20 cellular contexts compared by ENCODE assay signal in genomic region chr19:21362291-21362690, GRCh38.
"Had no signal": no experiment of that assay in that cellular context is flagged by ENCODE, and none has a peak within 500 bp of the region (broad histone marks: within the 10 kb centered on the region; RNA-seq: fewer than 3 reads in every experiment).

No MANE protein-coding gene starts in this region.

- H3K4me3 ChIP-seq: colonic mucosa, suprapubic skin, upper lobe of right lung had no signal

- H3K4me1 ChIP-seq: colonic mucosa, foreskin keratinocyte, upper lobe of right lung had no signal

- H3K4me3 Mint-ChIP-seq: activated CD8-positive, alpha-beta memory T cell treated with anti-CD3 and anti-CD28 coated beads, Interleukin-2, amount 10 ng/mL, durations not matched to agents 7 days and 5 days; activated naive CD4-positive, alpha-beta T cell treated with anti-CD3 and anti-CD28 coated beads, Interleukin-2, amount 50 U/mL, for 24 hours; activated T-cell treated with anti-CD3 and anti-CD28 coated beads, Interleukin-2, amount 50 U/mL, for 24 hours; stimulated activated naive CD8-positive, alpha-beta T cell treated with anti-CD3 and anti-CD28 coated beads, Interleukin-15, Interleukin-2, amounts not matched to agents 100 ng/mL and 50 ng/mL, for 24 hours had no signal

- H3K9me3 ChIP-seq: colonic mucosa, suprapubic skin, upper lobe of right lung had no signal

- H3K27me3 Mint-ChIP-seq: activated CD8-positive, alpha-beta memory T cell treated with anti-CD3 and anti-CD28 coated beads, Interleukin-2, amount 10 ng/mL, durations not matched to agents 7 days and 5 days; activated naive CD4-positive, alpha-beta T cell treated with anti-CD3 and anti-CD28 coated beads, Interleukin-2, amount 50 U/mL, for 24 hours; activated T-cell treated with anti-CD3 and anti-CD28 coated beads, Interleukin-2, amount 50 U/mL, for 24 hours; stimulated activated naive CD8-positive, alpha-beta T cell treated with anti-CD3 and anti-CD28 coated beads, Interleukin-15, Interleukin-2, amounts not matched to agents 100 ng/mL and 50 ng/mL, for 24 hours had no signal

- H3K27ac ChIP-seq: colonic mucosa, foreskin keratinocyte, suprapubic skin, upper lobe of right lung had no signal

- H3K27ac Mint-ChIP-seq: activated CD8-positive, alpha-beta memory T cell treated with anti-CD3 and anti-CD28 coated beads, Interleukin-2, amount 10 ng/mL, durations not matched to agents 7 days and 5 days; activated naive CD4-positive, alpha-beta T cell treated with anti-CD3 and anti-CD28 coated beads, Interleukin-2, amount 50 U/mL, for 24 hours; activated T-cell treated with anti-CD3 and anti-CD28 coated beads, Interleukin-2, amount 50 U/mL, for 24 hours; immature natural killer cell; natural killer cell; stimulated activated naive CD8-positive, alpha-beta T cell treated with anti-CD3 and anti-CD28 coated beads, Interleukin-15, Interleukin-2, amounts not matched to agents 100 ng/mL and 50 ng/mL, for 24 hours had no signal

- H3K9me3 Mint-ChIP-seq: natural killer cell; stimulated activated naive CD8-positive, alpha-beta T cell treated with anti-CD3 and anti-CD28 coated beads, Interleukin-15, Interleukin-2, amounts not matched to agents 100 ng/mL and 50 ng/mL, for 24 hours had no signal

- H3K36me3 ChIP-seq: colonic mucosa, upper lobe of right lung had no signal

- H3K27me3 ChIP-seq: colonic mucosa, foreskin keratinocyte, suprapubic skin, upper lobe of right lung had no signal

- DNase-seq: activated CD4-positive, alpha-beta T cell treated with anti-CD3 and anti-CD28 coated beads for 1 hour; activated CD4-positive, alpha-beta T cell treated with anti-CD3 and anti-CD28 coated beads, Interleukin-2, amount 50 U/mL, for 48 hours; activated CD8-positive, alpha-beta memory T cell treated with anti-CD3 and anti-CD28 coated beads, Interleukin-2, amount 10 ng/mL, durations not matched to agents 7 days and 5 days; activated effector memory CD4-positive, alpha-beta T cell treated with Interleukin-2 at 50 U/mL for 16 hours; activated T-cell treated with anti-CD3 and anti-CD28 coated beads, Interleukin-2, amount 50 U/mL, for 24 hours; amniotic stem cell; central memory CD4-positive, alpha-beta T cell; colonic mucosa; foreskin keratinocyte; immature natural killer cell; mesendoderm; natural killer cell; occipital lobe; T-helper 1 cell; T1000; upper lobe of right lung had no signal

- ATAC-seq: activated CD8-positive, alpha-beta memory T cell treated with anti-CD3 and anti-CD28 coated beads, Interleukin-2, amount 10 ng/mL, durations not matched to agents 7 days and 5 days; foreskin keratinocyte; natural killer cell; sciatic nerve; upper lobe of right lung had no signal
